15 cellular contexts compared by ENCODE assay signal in genomic region chr11:31301549-31302225, GRCh38.
DNase-seq lines count a peak whose midpoint lies in the region; ATAC-seq and TF ChIP-seq lines count a peak whose summit lies in the region.
"Had no signal": no experiment of that assay in that cellular context is flagged by ENCODE, and none has a peak within 500 bp of the region (broad histone marks: within the 10 kb centered on the region; RNA-seq: fewer than 3 reads in every experiment).

No MANE protein-coding gene starts in this region.

- 0 out of 2 replicates have a peak overlapping the region, but pooled peaks have one; percentile 4 for H3K4me3 ChIP-seq in OCI-LY3 (ENCODE audit: low read length)
- H3K4me3 ChIP-seq: BLaER1, GM23248, HAP-1 had no signal

- H3K4me1 ChIP-seq in OCI-LY3 (ENCODE audit: low read length), result peaks cover 25% of the 10 kb centered on the region
- H3K4me1 ChIP-seq: BLaER1, HAP-1 had no signal

- no peaks in the 10 kb centered on the region for H3K27me3 ChIP-seq in OCI-LY3 (ENCODE audit: low read depth, low read length)
- H3K27me3 ChIP-seq: BLaER1 had no signal

- H2AFZ ChIP-seq in OCI-LY3 (ENCODE audit: low read depth, low read length), result no peak overlapping the region
- H2AFZ ChIP-seq: GM23248 had no signal

- no peaks in the 10 kb centered on the region for H4K20me1 ChIP-seq in OCI-LY3 (ENCODE audit: insufficient read depth, low read length)
- H4K20me1 ChIP-seq: BLaER1 had no signal

- ATAC-seq in GM18519 (IDR thresholded peaks at IDR 0.05; ENCODE audit: low FRiP score, unreplicated experiment) (peak; percentile 53), GM19351 (IDR thresholded peaks at IDR 0.05; ENCODE audit: unreplicated experiment) (peak; percentile 69), HG02798 (IDR thresholded peaks at IDR 0.05; ENCODE audit: poor library complexity, unreplicated experiment) (no peak)

- no peak for TF ChIP-seq CTCF in OCI-LY3 (IDR thresholded peaks at IDR 0.05; ENCODE audit: low read depth, low read length)

- H3K4me2 ChIP-seq in OCI-LY3 (ENCODE audit: low read length), result peak overlapping the region; percentile 28
- H3K4me2 ChIP-seq: BLaER1 had no signal

- no peak overlapping the region for H3K9ac ChIP-seq in OCI-LY3 (ENCODE audit: low read length)
- H3K9ac ChIP-seq: BLaER1, GM23248 had no signal

- H3K9me3 ChIP-seq in OCI-LY3 (ENCODE audit: insufficient read depth, low read length), result no peaks in the 10 kb centered on the region
- H3K9me3 ChIP-seq: BLaER1, HAP-1 had no signal

- H3K27ac ChIP-seq in OCI-LY3 (ENCODE audit: low read length), result no peak overlapping the region
- H3K27ac ChIP-seq: BLaER1, GM23248 had no signal

- DNase-seq in ureter (ENCODE audit: low spot score) (no peak), midbrain (lab: John Stamatoyannopoulos, UW) (no peak)
- no peak for DNase-seq in activated CD4-positive, alpha-beta T cell treated with anti-CD3 and anti-CD28 coated beads for 4 hours
- DNase-seq: 8988T; CD4-positive, alpha-beta memory T cell; DMS79 treated with DMSO at 0.1 percent for 48 hours; GF-D8; GM23248; KG1 had no signal

- H3K79me2 ChIP-seq in OCI-LY3 (ENCODE audit: low read length), result no peaks in the 10 kb centered on the region

- no peaks in the 10 kb centered on the region for H3K36me3 ChIP-seq in OCI-LY3 (replicated peaks; ENCODE audit: low read depth, low read length)
- H3K36me3 ChIP-seq: BLaER1, HAP-1 had no signal
